ENCODE assay signal across 2 cellular contexts in the genomic region with DNA sequence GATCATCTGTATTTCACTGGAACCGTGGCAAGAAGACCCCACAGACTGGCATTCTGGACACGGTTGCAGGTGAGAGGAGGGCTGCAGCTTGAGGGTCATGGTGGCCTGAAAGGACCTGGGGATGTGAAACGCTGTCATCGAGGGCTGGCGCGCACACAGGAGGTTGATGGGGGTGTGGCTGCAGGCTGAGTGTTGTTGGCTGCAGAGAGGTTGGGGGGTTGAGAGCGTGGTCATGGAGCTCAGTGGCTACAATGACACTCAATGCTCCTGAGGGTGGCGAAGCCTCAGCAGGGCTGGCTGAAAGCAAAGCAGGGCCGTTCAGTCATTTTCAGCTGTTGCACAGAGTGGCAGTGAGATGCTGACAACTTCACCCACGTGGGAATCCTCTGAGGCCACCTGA.
TF ChIP-seq lines count a peak whose summit lies in the region.

No MANE protein-coding gene starts in this region.

TF ChIP-seq in HEK293, 187 proteins besides CTCF, POLR2A, EP300 and RAD21:
- TF ChIP-seq ZBTB49 (tag by site-specific recombination; IDR thresholded peaks at IDR 0.05; ENCODE audit: low read depth) (no peak), GLI4 (tag by site-specific recombination; IDR thresholded peaks at IDR 0.05) (0 out of 2 replicates have a peak, but pooled peaks have one; percentile 31), ZBTB20 (tag by site-specific recombination; IDR thresholded peaks at IDR 0.05) (0 out of 2 replicates have a peak, but pooled peaks have one; percentile 5), ZNF416 (tag by site-specific recombination; IDR thresholded peaks at IDR 0.05) (no peak)

TF ChIP-seq in WTC11, 78 proteins besides CTCF, POLR2A, EP300 and RAD21 (continued from another document):
- TF ChIP-seq, protein P1, sequence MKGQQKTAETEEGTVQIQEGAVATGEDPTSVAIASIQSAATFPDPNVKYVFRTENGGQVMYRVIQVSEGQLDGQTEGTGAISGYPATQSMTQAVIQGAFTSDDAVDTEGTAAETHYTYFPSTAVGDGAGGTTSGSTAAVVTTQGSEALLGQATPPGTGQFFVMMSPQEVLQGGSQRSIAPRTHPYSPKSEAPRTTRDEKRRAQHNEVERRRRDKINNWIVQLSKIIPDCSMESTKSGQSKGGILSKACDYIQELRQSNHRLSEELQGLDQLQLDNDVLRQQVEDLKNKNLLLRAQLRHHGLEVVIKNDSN (CRISPR knock-in tag; IDR thresholded peaks at IDR 0.05) = no peak
- no peak for TF ChIP-seq NR1H2 (CRISPR knock-in tag; IDR thresholded peaks at IDR 0.05)
